8 cellular contexts compared by ENCODE assay signal in the genomic region with DNA sequence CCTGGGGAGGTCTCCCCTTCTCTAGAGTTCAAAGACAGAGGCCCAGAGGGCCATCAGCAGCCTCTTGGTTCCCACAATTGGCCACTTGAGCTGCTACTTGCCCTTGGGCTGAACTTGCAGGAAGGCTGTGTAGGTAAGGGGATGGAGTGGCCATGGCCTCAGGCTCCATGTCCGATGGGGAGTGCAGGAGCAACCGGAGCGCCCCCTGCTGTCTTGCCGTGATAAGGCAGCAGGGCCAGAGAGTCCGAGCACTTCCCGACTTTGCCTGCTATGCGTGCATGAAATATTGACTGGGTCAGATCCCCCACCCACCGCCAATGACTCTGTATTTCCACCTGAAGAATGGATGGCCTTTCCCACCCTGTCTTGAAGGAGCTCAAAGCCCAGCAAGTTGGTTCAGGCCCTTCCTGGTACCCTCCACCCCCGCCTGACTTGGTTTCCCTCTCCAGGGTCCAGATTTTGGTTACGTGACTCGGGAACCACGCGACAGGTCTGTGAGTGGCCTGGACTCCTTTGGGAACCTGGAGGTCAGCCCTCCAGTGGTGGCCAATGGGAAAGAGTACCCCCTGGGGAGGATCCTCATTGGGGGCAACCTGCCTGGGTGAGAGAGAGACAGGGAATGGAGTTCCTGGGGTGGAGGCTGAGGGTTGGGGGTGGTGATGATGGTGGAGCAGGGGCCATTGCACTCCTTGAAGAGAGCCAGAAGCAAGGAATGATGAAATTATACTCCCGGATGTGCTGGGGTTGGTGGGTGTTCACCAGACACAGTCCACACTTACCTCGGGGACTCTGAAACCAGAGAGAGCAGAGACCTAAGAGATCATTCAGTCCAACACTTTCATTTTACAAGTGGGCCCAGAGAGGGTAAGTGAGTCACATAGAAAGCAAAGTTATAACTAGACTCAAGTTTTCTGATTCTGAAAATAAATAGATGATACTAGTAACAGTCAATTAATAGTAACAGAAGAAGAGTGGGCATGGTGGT. TPM values are rescaled to one million over a fixed set of nuclear protein-coding genes. Genes with fewer than 3 reads are reported as not detected.
A peak's percentile ranks its signal among the peaks of the same experiment; 100 is the strongest.
DNase-seq lines count a peak whose midpoint lies in the region; ATAC-seq and TF ChIP-seq lines count a peak whose summit lies in the region.

No MANE protein-coding gene starts in this region.

- H3K36me3 ChIP-seq in MG63 = no peaks in the 10 kb centered on the region

- no peaks in the 10 kb centered on the region for H3K4me1 Mint-ChIP-seq in activated CD4-positive, alpha-beta T cell treated with anti-CD3 and anti-CD28 coated beads, Interleukin-2, amount 10 ng/mL, durations not matched to agents 7 days and 5 days

- H3K4me3 ChIP-seq in AG04449 (ENCODE audit: low read depth, low read length) = no peak overlapping the region
- no peak overlapping the region for H3K4me3 ChIP-seq in MG63

- H3K4me3 Mint-ChIP-seq in activated CD4-positive, alpha-beta T cell treated with anti-CD3 and anti-CD28 coated beads, Interleukin-2, amount 10 ng/mL, durations not matched to agents 7 days and 5 days = no peak overlapping the region

- H3K27ac Mint-ChIP-seq in activated CD4-positive, alpha-beta T cell treated with anti-CD3 and anti-CD28 coated beads, Interleukin-2, amount 10 ng/mL, durations not matched to agents 7 days and 5 days = no peak overlapping the region

- intact Hi-C loops in cardiac septum (cut with DNase I) = no loop called here

- H3K9me3 ChIP-seq in MG63 = no peaks in the 10 kb centered on the region

- CTCF ChIA-PET in AG04449 (lab: Yijun Ruan, JAX) (interaction anchor here (0.6 to 6.7 kb wide), 25 partner anchors 10 to 214 kb away, joined by 3 to 100 read pairs (median 4); partner anchors contain the start of genes PADI3 and PADI4), GM10248 (lab: Yijun Ruan, JAX) (interaction anchor here (0.8 to 2.9 kb wide), 5 partner anchors 10 to 149 kb away, joined by 3 to 12 read pairs (median 4); no protein-coding TSS in a partner anchor)
- CTCF ChIA-PET in activated CD4-positive, alpha-beta T cell treated with anti-CD3 and anti-CD28 coated beads, Interleukin-2, amount 10 ng/mL, durations not matched to agents 7 days and 5 days (lab: Charles Lee) = interaction anchor here (0.5 to 1.0 kb wide), 3 partner anchors 14 to 210 kb away, joined by 3 read pairs; no protein-coding TSS in a partner anchor

- TF ChIP-seq CTCF in AG04449 (IDR thresholded peaks at IDR 0.05; ENCODE audit: insufficient read depth, low read length, missing control alignments) (peak; percentile 81), GM10248 (IDR thresholded peaks at IDR 0.05; ENCODE audit: control extremely low read depth, extremely low read depth, low read depth, missing control alignments) (peak; percentile 67)

- POLR2A ChIA-PET in AG04449 (lab: Yijun Ruan, JAX) = no interaction called here
- POLR2A ChIA-PET in GM10248 (lab: Yijun Ruan, JAX) = no interaction called here
- POLR2A ChIA-PET in activated CD4-positive, alpha-beta T cell treated with anti-CD3 and anti-CD28 coated beads, Interleukin-2, amount 10 ng/mL, durations not matched to agents 7 days and 5 days (lab: Charles Lee) = no interaction called here

- H3K36me3 Mint-ChIP-seq in activated CD4-positive, alpha-beta T cell treated with anti-CD3 and anti-CD28 coated beads, Interleukin-2, amount 10 ng/mL, durations not matched to agents 7 days and 5 days (ENCODE audit: low read depth) = no peaks in the 10 kb centered on the region

- H3K27me3 ChIP-seq in MG63 = no peaks in the 10 kb centered on the region

- peaks cover 3% of the 10 kb centered on the region for H3K27me3 Mint-ChIP-seq in activated CD4-positive, alpha-beta T cell treated with anti-CD3 and anti-CD28 coated beads, Interleukin-2, amount 10 ng/mL, durations not matched to agents 7 days and 5 days

- no peak for DNase-seq in AG04449 (ENCODE audit: low read depth, low spot score)
- DNase-seq in GM10248 (ENCODE audit: extremely low spot score) = peak; percentile 77
- DNase-seq in MG63 = peak; percentile 62
- peak; percentile 30 for DNase-seq in activated CD4-positive, alpha-beta T cell treated with anti-CD3 and anti-CD28 coated beads, Interleukin-2, amount 10 ng/mL, durations not matched to agents 7 days and 5 days
- peak; percentile 81 for DNase-seq in cardiac septum (ENCODE audit: low spot score)
- peak; percentile 6 to 21 for DNase-seq in stimulated activated CD4-positive, alpha-beta T cell treated with anti-CD3 and anti-CD28 coated beads, Interleukin-15, amount 100 ng/mL, for 48 hours (ENCODE audit: low read depth in 2 of 2)

- H3K9me3 Mint-ChIP-seq in activated CD4-positive, alpha-beta T cell treated with anti-CD3 and anti-CD28 coated beads, Interleukin-2, amount 10 ng/mL, durations not matched to agents 7 days and 5 days = no peaks in the 10 kb centered on the region

- ATAC-seq in GM19463 (IDR thresholded peaks at IDR 0.05; ENCODE audit: unreplicated experiment) (no peak), HG03354 (IDR thresholded peaks at IDR 0.05; ENCODE audit: poor library complexity, severe bottlenecking, unreplicated experiment) (no peak)

RNA-seq across cellular contexts. Expression of gene PADI3, which starts 25.6 kb away (rescaled TPM):
- 0.53 and 7.3 TPM in 2 replicates for total RNA-seq in MG63 (2014; rRNA removed; shearing (Covaris generic); ENCODE audit: low replicate concordance)
- total RNA-seq in activated CD4-positive, alpha-beta T cell treated with anti-CD3 and anti-CD28 coated beads, Interleukin-2, amount 10 ng/mL, durations not matched to agents 7 days and 5 days = not detected
- total RNA-seq in cardiac septum = not detected

RNA-seq across cellular contexts. Expression of gene PADI4, which starts 33.5 kb away (rescaled TPM):
- not detected in 2 replicates for total RNA-seq in MG63 (2014; rRNA removed; shearing (Covaris generic); ENCODE audit: low replicate concordance)
- under 1 TPM; 0.17 to 0.23 TPM for total RNA-seq in activated CD4-positive, alpha-beta T cell treated with anti-CD3 and anti-CD28 coated beads, Interleukin-2, amount 10 ng/mL, durations not matched to agents 7 days and 5 days
- total RNA-seq in cardiac septum = 2.7 TPM
